Comparison of ENCODE assay signal across 17 cellular contexts in the genomic region with DNA sequence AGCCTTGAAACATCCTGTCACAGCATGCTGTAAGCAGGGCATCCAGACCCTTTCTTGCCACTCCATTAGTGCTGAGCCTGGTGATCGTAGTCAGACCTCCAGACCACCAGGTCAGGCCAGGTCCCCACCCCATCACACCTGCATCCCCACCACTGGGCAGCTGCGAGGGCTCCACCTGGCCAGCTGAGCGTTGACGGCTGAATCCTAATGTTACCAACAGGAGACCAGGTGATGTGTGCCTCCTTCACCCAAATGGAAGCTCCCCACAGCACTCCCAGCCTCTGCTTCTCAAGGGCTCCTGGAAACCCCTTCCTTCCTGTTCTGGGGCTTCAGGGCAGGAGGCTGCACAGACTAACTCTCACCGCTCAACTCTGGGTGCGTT.
"Had no signal": no experiment of that assay in that cellular context is flagged by ENCODE, and none has a peak within 500 bp of the region (broad histone marks: within the 10 kb centered on the region; RNA-seq: fewer than 3 reads in every experiment).

No MANE protein-coding gene starts in this region.

- H3K36me3 ChIP-seq: neutrophil, sigmoid colon had no signal

- FAIRE-seq: endometrium had no signal

- H3K36me3 Mint-ChIP-seq: activated CD4-positive, alpha-beta memory T cell treated with anti-CD3 and anti-CD28 coated beads for 36 hours had no signal

- DNase-seq: activated CD4-positive, alpha-beta memory T cell treated with anti-CD3 and anti-CD28 coated beads for 36 hours; activated CD4-positive, CD25-positive, alpha-beta regulatory T cell treated with anti-CD3 and anti-CD28 coated beads, Interleukin-2, amount 50 U/mL, for 72 hours; activated CD8-positive, alpha-beta memory T cell treated with anti-CD3 and anti-CD28 coated beads, Interleukin-2, amount 50 U/mL, for 4 hours; activated gamma-delta T cell treated with Interleukin-2 at 50 U/mL for 16 hours; activated T-cell treated with anti-CD3 and anti-CD28 coated beads, Interleukin-2, amount 50 U/mL, for 72 hours; cerebellar nuclear complex; dorsolateral prefrontal cortex; stimulated activated CD4-positive, alpha-beta T cell treated with anti-CD3 and anti-CD28 coated beads, Interleukin-12 subunit alpha, Interleukin-12 subunit beta, amount 100 ng/mL, for 4 hours; stimulated activated CD4-positive, alpha-beta T cell treated with anti-CD3 and anti-CD28 coated beads, Interleukin-2, amount 100 ng/mL, for 48 hours; stimulated activated CD8-positive, alpha-beta memory T cell treated with anti-CD3 and anti-CD28 coated beads, Interleukin-4, amount 100 ng/mL, for 48 hours; T-helper 9 cell had no signal

- H3K4me3 Mint-ChIP-seq: activated CD4-positive, alpha-beta memory T cell treated with anti-CD3 and anti-CD28 coated beads for 36 hours; activated T-cell treated with anti-CD3 and anti-CD28 coated beads, Interleukin-2, amount 50 U/mL, for 72 hours; stimulated activated naive CD8-positive, alpha-beta T cell treated with anti-CD3 and anti-CD28 coated beads, Interleukin-15, Interleukin-2, amounts not matched to agents 100 ng/mL and 50 ng/mL, for 24 hours had no signal

- H3K4me3 ChIP-seq: body of pancreas, sigmoid colon had no signal

- H3K27me3 ChIP-seq: body of pancreas, neutrophil had no signal

- H3K27me3 Mint-ChIP-seq: activated CD4-positive, alpha-beta memory T cell treated with anti-CD3 and anti-CD28 coated beads for 36 hours; stimulated activated naive CD8-positive, alpha-beta T cell treated with anti-CD3 and anti-CD28 coated beads, Interleukin-15, Interleukin-2, amounts not matched to agents 100 ng/mL and 50 ng/mL, for 24 hours had no signal

- H3K9me3 ChIP-seq: body of pancreas, neutrophil had no signal

- H3K27ac Mint-ChIP-seq: activated CD4-positive, alpha-beta memory T cell treated with anti-CD3 and anti-CD28 coated beads for 36 hours; activated T-cell treated with anti-CD3 and anti-CD28 coated beads, Interleukin-2, amount 50 U/mL, for 72 hours; progenitor cell of endocrine pancreas; stimulated activated naive CD8-positive, alpha-beta T cell treated with anti-CD3 and anti-CD28 coated beads, Interleukin-15, Interleukin-2, amounts not matched to agents 100 ng/mL and 50 ng/mL, for 24 hours had no signal

- H3K27ac ChIP-seq: neutrophil had no signal

- H3K9me3 Mint-ChIP-seq: stimulated activated naive CD8-positive, alpha-beta T cell treated with anti-CD3 and anti-CD28 coated beads, Interleukin-15, Interleukin-2, amounts not matched to agents 100 ng/mL and 50 ng/mL, for 24 hours had no signal
